ENCODE assay signal across 8 cellular contexts in the genomic region with DNA sequence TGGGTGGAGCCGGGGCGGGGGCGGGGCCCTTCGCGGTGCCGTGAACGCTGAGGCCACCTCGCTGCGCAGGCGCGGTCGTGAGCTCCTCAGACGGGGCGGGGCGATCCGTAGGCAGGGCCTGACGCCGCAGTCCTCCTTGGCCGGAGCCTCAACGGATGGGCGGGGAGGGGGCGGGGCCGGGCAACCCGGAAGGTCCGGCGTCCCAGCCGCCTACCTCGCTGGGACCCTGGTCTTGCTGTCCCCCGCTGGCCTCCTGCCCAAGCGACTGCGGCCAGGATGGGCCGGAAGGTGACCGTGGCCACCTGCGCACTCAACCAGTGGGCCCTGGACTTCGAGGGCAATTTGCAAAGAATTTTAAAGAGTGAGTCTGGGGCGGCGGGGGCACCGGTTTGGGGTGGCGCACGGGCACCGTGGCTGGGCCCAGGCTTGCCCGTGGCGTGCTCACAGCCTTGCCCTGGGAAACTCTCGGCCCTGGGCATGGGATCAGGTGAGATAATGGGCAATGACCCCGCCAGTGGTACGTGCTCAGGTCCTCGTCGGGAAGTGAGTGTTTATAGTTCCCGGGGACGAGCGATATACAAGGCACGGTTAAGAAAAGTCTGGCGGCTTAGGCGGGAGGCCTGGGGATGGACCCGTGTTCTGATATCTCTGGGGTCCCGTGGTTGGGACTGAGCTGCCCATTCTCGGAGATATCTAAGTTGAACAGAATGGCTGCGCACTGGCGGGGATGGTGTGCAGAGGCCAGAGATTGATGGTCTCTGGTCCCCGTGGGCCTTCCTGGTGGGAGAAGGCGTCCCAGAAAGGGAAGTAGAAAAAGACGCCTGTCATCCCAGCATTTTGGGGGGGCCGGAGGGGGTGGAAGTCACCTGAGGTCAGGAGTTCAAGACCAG. TPM values are rescaled to one million over a fixed set of nuclear protein-coding genes. Genes with fewer than 3 reads are reported as not detected.
DNase-seq lines count a peak whose midpoint lies in the region; ATAC-seq and TF ChIP-seq lines count a peak whose summit lies in the region.

NADSYN1 (plus strand) TSS at position 183 of the 890 bp plus-strand sequence; CDS start at position 277, 94 bp downstream.

- H3K4me1 Mint-ChIP-seq in GM23338 (peaks cover 33% of the 10 kb centered on the region), nephron progenitor cell (peaks cover 52% of the 10 kb centered on the region)
- peaks cover 52% of the 10 kb centered on the region for H3K4me1 Mint-ChIP-seq in stimulated activated naive CD8-positive, alpha-beta T cell treated with anti-CD3 and anti-CD28 coated beads, Interleukin-15, Interleukin-2, amounts not matched to agents 100 ng/mL and 50 ng/mL, for 24 hours (ENCODE audit: low read depth)

- H3K4me2 ChIP-seq in GM23338, result peak within 1 kb of the TSS; percentile 93

- H3K9me3 Mint-ChIP-seq in GM23338, result no peaks in the 10 kb centered on the region
- H3K9me3 Mint-ChIP-seq in nephron progenitor cell, result no peaks in the 10 kb centered on the region
- no peaks in the 10 kb centered on the region for H3K9me3 Mint-ChIP-seq in stimulated activated naive CD8-positive, alpha-beta T cell treated with anti-CD3 and anti-CD28 coated beads, Interleukin-15, Interleukin-2, amounts not matched to agents 100 ng/mL and 50 ng/mL, for 24 hours

- no peaks in the 10 kb centered on the region for H3K9me2 ChIP-seq in GM23338 (ENCODE audit: insufficient read depth)

- H3K79me2 ChIP-seq in GM23338 (replicated peaks; ENCODE audit: insufficient read depth), result peaks cover 45% of the 10 kb centered on the region

- H3K4me3 ChIP-seq in GM23338, result peak within 1 kb of the TSS; percentile 94
- peak within 1 kb of the TSS; percentile 92 for H3K4me3 ChIP-seq in MG63
- H3K4me3 ChIP-seq in fibroblast of the aortic adventitia (ENCODE audit: low read depth, low read length), result peak within 1 kb of the TSS; percentile 95

- no peaks in the 10 kb centered on the region for H3K9me3 ChIP-seq in MG63

- peak within 1 kb of the TSS; percentile 90 for H2AFZ ChIP-seq in GM23338

- H3K27me3 ChIP-seq in GM23338 (ENCODE audit: insufficient read depth), result no peaks in the 10 kb centered on the region
- no peaks in the 10 kb centered on the region for H3K27me3 ChIP-seq in MG63

- H3K27me3 Mint-ChIP-seq in GM23338 (ENCODE audit: insufficient read depth, low read depth, poor library complexity) (peaks cover 11% of the 10 kb centered on the region), nephron progenitor cell (ENCODE audit: low read depth, poor library complexity) (peaks cover 4% of the 10 kb centered on the region)
- H3K27me3 Mint-ChIP-seq in stimulated activated naive CD8-positive, alpha-beta T cell treated with anti-CD3 and anti-CD28 coated beads, Interleukin-15, Interleukin-2, amounts not matched to agents 100 ng/mL and 50 ng/mL, for 24 hours, result no peaks in the 10 kb centered on the region

- H3K4me1 ChIP-seq in GM23338 (ENCODE audit: insufficient read depth), result peaks cover 29% of the 10 kb centered on the region

- H3F3A ChIP-seq in GM23338 (replicated peaks; ENCODE audit: low read depth), result no peaks in the 10 kb centered on the region; the same call in 1 of the 2 replicates

- ATAC-seq in GM23338, result peak; percentile 61

- H3K27ac Mint-ChIP-seq in GM23338 (peak within 1 kb of the TSS; percentile 68), nephron progenitor cell (no peak within 1 kb of the TSS)
- peak within 1 kb of the TSS; percentile 86 for H3K27ac Mint-ChIP-seq in stimulated activated naive CD8-positive, alpha-beta T cell treated with anti-CD3 and anti-CD28 coated beads, Interleukin-15, Interleukin-2, amounts not matched to agents 100 ng/mL and 50 ng/mL, for 24 hours

- peak within 1 kb of the TSS; percentile 78 for H3K27ac ChIP-seq in GM23338 (ENCODE audit: low read depth)

- DNase-seq in DMS53 (lab: John Stamatoyannopoulos, UW) (peak; percentile 100), GM23338 (ENCODE audit: low spot score) (peak; percentile 98), MG63 (peak; percentile 95), SHP77 (lab: John Stamatoyannopoulos, UW) (peak; percentile 95 to 97), fibroblast of the aortic adventitia (ENCODE audit: low read depth) (peak; percentile 89), nephron progenitor cell (peak; percentile 99)
- DNase-seq in activated effector memory CD4-positive, alpha-beta T cell treated with Interleukin-2 at 50 U/mL for 16 hours, result peak; percentile 91

- H3K36me3 ChIP-seq in GM23338 (ENCODE audit: insufficient read depth) (peaks cover 9% of the 10 kb centered on the region), MG63 (peaks cover 17% of the 10 kb centered on the region)

- peak within 1 kb of the TSS; percentile 87 for H3K4me3 Mint-ChIP-seq in GM23338
- peak within 1 kb of the TSS; percentile 83 for H3K4me3 Mint-ChIP-seq in nephron progenitor cell
- peak within 1 kb of the TSS; percentile 92 for H3K4me3 Mint-ChIP-seq in stimulated activated naive CD8-positive, alpha-beta T cell treated with anti-CD3 and anti-CD28 coated beads, Interleukin-15, Interleukin-2, amounts not matched to agents 100 ng/mL and 50 ng/mL, for 24 hours

- peaks cover 11% of the 10 kb centered on the region; the same call in 1 of the 2 replicates for H4K20me1 ChIP-seq in GM23338 (replicated peaks; ENCODE audit: insufficient read depth)

- H3K36me3 Mint-ChIP-seq in GM23338 (ENCODE audit: low read depth) (peaks cover 28% of the 10 kb centered on the region), nephron progenitor cell (ENCODE audit: low read depth) (peaks cover 32% of the 10 kb centered on the region)
- H3K36me3 Mint-ChIP-seq in stimulated activated naive CD8-positive, alpha-beta T cell treated with anti-CD3 and anti-CD28 coated beads, Interleukin-15, Interleukin-2, amounts not matched to agents 100 ng/mL and 50 ng/mL, for 24 hours (ENCODE audit: low read depth), result peaks cover 29% of the 10 kb centered on the region

- TF ChIP-seq CTCF in GM23338 (conservative IDR thresholded peaks at IDR 0.05; ENCODE audit: low read depth in 2 of 2), result no peak
- no peak for TF ChIP-seq CTCF in fibroblast of the aortic adventitia (IDR thresholded peaks at IDR 0.05; ENCODE audit: insufficient read depth, low read length)
- TF ChIP-seq CTCF in nephron progenitor cell (IDR thresholded peaks at IDR 0.05), result no peak

TF ChIP-seq in GM23338, 12 proteins besides CTCF, POLR2A, EP300 and RAD21:
- TF ChIP-seq REST (IDR thresholded peaks at IDR 0.05; ENCODE audit: unreplicated experiment) (no peak), ZNF331 (CRISPR knock-in tag; IDR thresholded peaks at IDR 0.05; ENCODE audit: low read depth) (no peak), POLR2AphosphoS5 (IDR thresholded peaks at IDR 0.05; ENCODE audit: low read depth) (peak; percentile 72), ZNF114 (CRISPR knock-in tag; IDR thresholded peaks at IDR 0.05) (no peak)

RNA-seq across cellular contexts. Expression of gene NADSYN1, which starts in this region (rescaled TPM):
- total RNA-seq in GM23338 (2014; rRNA removed; shearing (Covaris generic)), result 50.4 and 54.9 TPM in 2 replicates
- polyA plus RNA-seq in GM23338 (2016; fragmentation: Nextera tagmentation; extraction: Ambion mirVana), result 32.5 and 35.6 TPM in 2 replicates
- 18.6 and 34.7 TPM in 2 replicates for total RNA-seq in MG63 (2014; rRNA removed; shearing (Covaris generic); ENCODE audit: low replicate concordance)
- 50.9 and 71.5 TPM in 2 replicates for total RNA-seq in fibroblast of the aortic adventitia (ENCODE audit: low replicate concordance)

Comparison
In these comparisons a context has a peak if more than half of its experiments do, and no peak if none do; other contexts are left out.
1. Peak in every context shown above with its lines: DNase-seq, ATAC-seq, H3K4me3 ChIP-seq and H3K27ac ChIP-seq.